ENCODE assay signal across 9 cellular contexts in the genomic region with DNA sequence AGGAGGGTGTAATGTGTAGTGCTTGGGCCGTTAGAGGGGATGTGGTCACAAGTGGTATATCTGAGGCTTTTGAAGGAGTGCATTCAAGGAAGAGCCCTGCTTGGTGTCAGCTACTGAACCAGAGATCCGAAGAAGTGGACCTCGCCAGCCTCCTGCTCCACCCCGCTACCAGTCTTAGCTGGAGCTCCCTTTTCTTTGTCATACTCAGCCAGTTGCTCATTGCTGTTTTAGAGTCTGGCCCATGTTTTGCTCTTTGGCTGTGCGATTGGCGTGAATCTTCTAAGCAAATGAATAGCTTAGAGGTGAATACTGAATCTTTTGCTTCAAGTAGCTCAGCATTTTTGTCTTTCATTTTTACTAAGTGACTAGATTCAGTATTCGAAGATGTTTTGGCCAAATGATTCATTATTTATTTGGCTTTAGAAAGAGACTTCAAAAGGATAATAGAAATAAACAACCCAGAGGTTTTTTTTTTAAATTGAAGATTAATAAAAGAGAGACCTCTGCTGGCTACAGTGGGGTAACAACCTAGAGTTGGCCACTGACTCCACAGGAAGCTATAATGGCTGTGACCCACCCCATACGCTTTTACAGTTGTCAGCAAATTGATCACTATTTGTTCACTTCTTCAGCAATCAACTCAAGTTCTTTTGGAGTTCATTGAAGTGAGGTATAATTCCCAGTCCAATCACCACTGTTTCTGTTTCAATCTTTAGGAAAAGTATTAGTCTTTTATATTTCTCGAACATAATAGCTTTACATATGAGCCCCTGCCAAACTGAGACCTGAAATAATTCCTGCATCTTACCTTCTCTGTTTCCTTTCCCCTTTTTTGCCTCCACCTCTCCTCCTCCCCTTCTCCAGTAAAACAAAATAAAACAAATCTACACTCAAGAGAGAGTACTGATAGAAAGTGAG. TPM values are rescaled to one million over a fixed set of nuclear protein-coding genes. Genes with fewer than 3 reads are reported as not detected.
A peak's percentile ranks its signal among the peaks of the same experiment; 100 is the strongest.
DNase-seq lines count a peak whose midpoint lies in the region; ATAC-seq and TF ChIP-seq lines count a peak whose summit lies in the region.
"Had no signal": no experiment of that assay in that cellular context is flagged by ENCODE, and none has a peak within 500 bp of the region (broad histone marks: within the 10 kb centered on the region; RNA-seq: fewer than 3 reads in every experiment).

No MANE protein-coding gene starts in this region.

- H3K9me3 Mint-ChIP-seq in CD4-positive, CD25-positive, alpha-beta regulatory T cell = no peaks in the 10 kb centered on the region

- H3K27me3 Mint-ChIP-seq in CD4-positive, CD25-positive, alpha-beta regulatory T cell = no peaks in the 10 kb centered on the region

- TF ChIP-seq CTCF in astrocyte of the cerebellum (IDR thresholded peaks at IDR 0.05; ENCODE audit: low read depth, low read length, missing control alignments) = peak; percentile 65

- H3K4me3 ChIP-seq in CD4-positive, CD25-positive, alpha-beta regulatory T cell (ENCODE audit: low read depth, low read length) = peak overlapping the region; percentile 86
- H3K4me3 ChIP-seq in astrocyte of the cerebellum (ENCODE audit: low read depth, low read length) = no peak overlapping the region

- peaks cover 15% of the 10 kb centered on the region for H3K36me3 Mint-ChIP-seq in CD4-positive, CD25-positive, alpha-beta regulatory T cell

- peak overlapping the region; percentile 90 to 96 (median 93) for H3K27ac Mint-ChIP-seq in CD4-positive, CD25-positive, alpha-beta regulatory T cell

- ATAC-seq in CD4-positive, CD25-positive, alpha-beta regulatory T cell (ENCODE audit: low read depth in 2 of 2) = peak; percentile 84 to 85
- ATAC-seq in GM18907 (IDR thresholded peaks at IDR 0.05; ENCODE audit: unreplicated experiment) (peak; percentile 72), HG03175 (IDR thresholded peaks at IDR 0.05; ENCODE audit: unreplicated experiment) (peak; percentile 79)

- no peaks in the 10 kb centered on the region for H3K27me3 ChIP-seq in CD4-positive, CD25-positive, alpha-beta regulatory T cell (ENCODE audit: control insufficient read depth, insufficient read depth, low read length)

- DNase-seq in CD4-positive, CD25-positive, alpha-beta regulatory T cell = peak; percentile 32 to 90 (median 74)
- DNase-seq in RKO (ENCODE audit: low spot score) (peak; percentile 66), astrocyte of the cerebellum (ENCODE audit: low read depth) (no peak), iPS-NIHi11 (ENCODE audit: low spot score) (peak; percentile 68), occipital lobe (lab: John Stamatoyannopoulos, UW) (no peak)
- peak; percentile 44 for DNase-seq in stimulated activated CD4-positive, alpha-beta T cell treated with anti-CD3 and anti-CD28 coated beads, Interleukin-1b, Interleukin-23, amount 100 ng/mL, for 48 hours

- peaks cover 48% of the 10 kb centered on the region for H3K4me1 ChIP-seq in CD4-positive, CD25-positive, alpha-beta regulatory T cell (ENCODE audit: control insufficient read depth, insufficient read depth, low read length, poor library complexity, severe bottlenecking)

- H3K9me3 ChIP-seq in CD4-positive, CD25-positive, alpha-beta regulatory T cell (ENCODE audit: control insufficient read depth in 2 of 2, low read length in 2 of 2) = no peaks in the 10 kb centered on the region

- in situ Hi-C loops in astrocyte of the cerebellum (cut with HindIII; ENCODE audit: low sequenced_read_pairs) = no loop called here

- H3K27ac ChIP-seq in CD4-positive, CD25-positive, alpha-beta regulatory T cell (ENCODE audit: insufficient read depth, low read length, poor library complexity, severe bottlenecking) = peak overlapping the region; percentile 90

- H3K36me3 ChIP-seq in CD4-positive, CD25-positive, alpha-beta regulatory T cell (ENCODE audit: control insufficient read depth, insufficient read depth, low read length) = no peaks in the 10 kb centered on the region

- H3K4me1 Mint-ChIP-seq in CD4-positive, CD25-positive, alpha-beta regulatory T cell = peaks cover 28 to 73% (median 59%) of the 10 kb centered on the region in 4 donors

- H3K4me3 Mint-ChIP-seq in CD4-positive, CD25-positive, alpha-beta regulatory T cell = peak overlapping the region; percentile 79 to 92 (median 82)

RNA-seq across cellular contexts. Expression of a gene that starts 19.9 kb away (rescaled TPM):
- total RNA-seq in CD4-positive, CD25-positive, alpha-beta regulatory T cell = 391 TPM
- polyA plus RNA-seq in CD4-positive, CD25-positive, alpha-beta regulatory T cell = 10 to 100 TPM; 13.4 to 41.7 (median 21.1) TPM
- total RNA-seq in occipital lobe = 143 TPM

RNA-seq across cellular contexts. Expression of a gene that starts 41.0 kb away (rescaled TPM):
- 5.8 TPM for total RNA-seq in CD4-positive, CD25-positive, alpha-beta regulatory T cell
- polyA plus RNA-seq in CD4-positive, CD25-positive, alpha-beta regulatory T cell = 1 to 10 TPM; 3.5 to 6.1 (median 4.0) TPM
- 24.6 TPM for total RNA-seq in occipital lobe
- total RNA-seq: subcutaneous adipose tissue had no signal

RNA-seq across cellular contexts. Expression of a gene that starts 48.4 kb away (rescaled TPM):
- 3.9 TPM for total RNA-seq in CD4-positive, CD25-positive, alpha-beta regulatory T cell
- 1 to 10 TPM; 1.9 to 3.1 (median 2.7) TPM for polyA plus RNA-seq in CD4-positive, CD25-positive, alpha-beta regulatory T cell
- total RNA-seq in occipital lobe = 42.9 TPM

Comparison
In these comparisons a context has a peak if more than half of its experiments do, and no peak if none do; other contexts are left out.
1. DNase-seq: peak in CD4-positive, CD25-positive, alpha-beta regulatory T cell (3 of 3), RKO (single experiment), iPS-NIHi11 (single experiment) and stimulated activated CD4-positive, alpha-beta T cell treated with anti-CD3 and anti-CD28 coated beads, Interleukin-1b, Interleukin-23, amount 100 ng/mL, for 48 hours (single experiment); none in astrocyte of the cerebellum (single experiment) and occipital lobe (single experiment).
2. Peak in every context shown above with its lines, with median percentiles within 50 percentile points of each other: ATAC-seq.